In the genomic region with DNA sequence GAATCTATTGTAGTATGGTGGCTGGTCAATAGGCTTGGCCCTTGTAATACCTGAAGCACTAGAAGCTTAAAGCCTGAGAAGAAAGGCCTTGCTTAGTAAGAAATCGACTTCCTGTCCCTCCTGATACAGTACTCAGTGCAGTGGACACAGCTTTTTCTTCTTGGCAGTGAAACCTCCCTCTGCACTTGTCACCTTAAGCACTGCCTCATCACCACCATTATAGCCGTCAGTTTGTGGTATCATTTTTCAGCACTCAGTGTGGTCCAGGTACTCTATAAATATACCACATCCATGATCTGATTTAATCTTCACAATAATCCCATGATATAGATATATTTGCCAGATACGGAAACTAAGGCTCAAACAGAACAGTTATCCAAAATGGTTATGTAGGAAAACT, we compare ENCODE assay signal across 36 cellular contexts.
"Had no signal": no experiment of that assay in that cellular context is flagged by ENCODE, and none has a peak within 500 bp of the region (broad histone marks: within the 10 kb centered on the region; RNA-seq: fewer than 3 reads in every experiment).

No MANE protein-coding gene starts in this region.

- H3K27me3 Mint-ChIP-seq: activated CD8-positive, alpha-beta T cell treated with anti-CD3 and anti-CD28 coated beads for 36 hours; activated naive CD4-positive, alpha-beta T cell treated with anti-CD3 and anti-CD28 coated beads, Interleukin-2, amount 10 ng/mL, durations not matched to agents 7 days and 5 days; activated naive CD4-positive, alpha-beta T cell treated with anti-CD3 and anti-CD28 coated beads, Interleukin-2, amount 50 U/mL, for 24 hours; activated naive CD8-positive, alpha-beta T cell; activated naive CD8-positive, alpha-beta T cell treated with anti-CD3 and anti-CD28 coated beads, Interleukin-2, amount 10 ng/mL, durations not matched to agents 7 days and 5 days; brain had no signal

- H3K27me3 ChIP-seq: ascending aorta, cardiac muscle cell had no signal

- H3K36me3 Mint-ChIP-seq: activated CD4-positive, alpha-beta memory T cell treated with anti-CD3 and anti-CD28 coated beads for 36 hours; activated naive CD4-positive, alpha-beta T cell treated with anti-CD3 and anti-CD28 coated beads, Interleukin-2, amount 10 ng/mL, durations not matched to agents 7 days and 5 days; activated naive CD4-positive, alpha-beta T cell treated with anti-CD3 and anti-CD28 coated beads, Interleukin-2, amount 50 U/mL, for 24 hours; activated naive CD8-positive, alpha-beta T cell; activated naive CD8-positive, alpha-beta T cell treated with anti-CD3 and anti-CD28 coated beads, Interleukin-2, amount 10 ng/mL, durations not matched to agents 7 days and 5 days; brain had no signal

- H3K4me1 Mint-ChIP-seq: activated B cell treated with CpG ODN at 0.5 μM for 24 hours; activated CD4-positive, alpha-beta T cell treated with anti-CD3 and anti-CD28 coated beads, Interleukin-2, amount 10 ng/mL, durations not matched to agents 24 days and 14 days; activated naive CD4-positive, alpha-beta T cell treated with anti-CD3 and anti-CD28 coated beads, Interleukin-2, amount 10 ng/mL, durations not matched to agents 7 days and 5 days; activated naive CD8-positive, alpha-beta T cell treated with anti-CD3 and anti-CD28 coated beads, Interleukin-2, amount 10 ng/mL, durations not matched to agents 7 days and 5 days; activated T-helper 17 cell treated with anti-CD3 and anti-CD28 coated beads, Interleukin-2, amount 50 U/mL, for 72 hours; central memory CD8-positive, alpha-beta T cell had no signal

- H3K9me3 ChIP-seq: ascending aorta had no signal

- H3K36me3 ChIP-seq: ascending aorta had no signal

- H3K4me3 ChIP-seq: ascending aorta, cardiac muscle cell had no signal

- H3K9me3 Mint-ChIP-seq: activated B cell treated with CpG ODN at 0.5 μM for 24 hours; activated CD4-positive, alpha-beta memory T cell treated with anti-CD3 and anti-CD28 coated beads for 36 hours; activated CD4-positive, alpha-beta T cell treated with anti-CD3 and anti-CD28 coated beads, Interleukin-2, amount 10 ng/mL, durations not matched to agents 24 days and 14 days; activated CD8-positive, alpha-beta T cell treated with anti-CD3 and anti-CD28 coated beads for 36 hours; activated naive CD4-positive, alpha-beta T cell treated with anti-CD3 and anti-CD28 coated beads, Interleukin-2, amount 10 ng/mL, durations not matched to agents 7 days and 5 days; activated naive CD4-positive, alpha-beta T cell treated with anti-CD3 and anti-CD28 coated beads, Interleukin-2, amount 50 U/mL, for 24 hours; activated naive CD8-positive, alpha-beta T cell treated with anti-CD3 and anti-CD28 coated beads, Interleukin-2, amount 10 ng/mL, durations not matched to agents 7 days and 5 days; activated naive CD8-positive, alpha-beta T cell treated with anti-CD3 and anti-CD28 coated beads, Interleukin-2, amount 50 U/mL, for 24 hours; activated T-cell treated with anti-CD3 and anti-CD28 coated beads, Interleukin-2, amount 50 U/mL, for 4 hours; activated T-helper 17 cell treated with anti-CD3 and anti-CD28 coated beads, Interleukin-2, amount 50 U/mL, for 72 hours; central memory CD8-positive, alpha-beta T cell; T-helper 1 cell treated with Interleukin-12 subunit alpha and Interleukin-12 subunit beta and Interleukin-4 antibody, amounts not matched to agents 30 μg/mL and 1 μg/mL, for 36 hours; T-helper 2 cell treated with Interferon-gamma antibody and Interleukin-4, amounts not matched to agents 5 μg/mL and 100 μg/mL, for 36 hours had no signal

- ATAC-seq: activated CD8-positive, alpha-beta T cell treated with anti-CD3 and anti-CD28 coated beads for 36 hours; activated naive CD8-positive, alpha-beta T cell treated with anti-CD3 and anti-CD28 coated beads, Interleukin-2, amount 50 U/mL, for 24 hours; activated T-cell treated with anti-CD3 and anti-CD28 coated beads, Interleukin-2, amount 50 U/mL, for 4 hours; activated T-cell treated with anti-CD3 and anti-CD28 coated beads, Interleukin-2, amount 50 U/mL, for 72 hours; activated T-helper 17 cell treated with anti-CD3 and anti-CD28 coated beads, Interleukin-2, amount 50 U/mL, for 72 hours had no signal

- H3K27ac Mint-ChIP-seq: activated B cell treated with CpG ODN at 0.5 μM for 24 hours; activated CD4-positive, alpha-beta memory T cell treated with anti-CD3 and anti-CD28 coated beads for 36 hours; activated CD4-positive, alpha-beta T cell treated with anti-CD3 and anti-CD28 coated beads, Interleukin-2, amount 10 ng/mL, durations not matched to agents 24 days and 14 days; activated CD8-positive, alpha-beta T cell treated with anti-CD3 and anti-CD28 coated beads for 36 hours; activated naive CD4-positive, alpha-beta T cell treated with anti-CD3 and anti-CD28 coated beads, Interleukin-2, amount 10 ng/mL, durations not matched to agents 7 days and 5 days; activated naive CD4-positive, alpha-beta T cell treated with anti-CD3 and anti-CD28 coated beads, Interleukin-2, amount 50 U/mL, for 24 hours; activated naive CD8-positive, alpha-beta T cell; activated naive CD8-positive, alpha-beta T cell treated with anti-CD3 and anti-CD28 coated beads, Interleukin-2, amount 10 ng/mL, durations not matched to agents 7 days and 5 days; activated naive CD8-positive, alpha-beta T cell treated with anti-CD3 and anti-CD28 coated beads, Interleukin-2, amount 50 U/mL, for 24 hours; activated T-cell treated with anti-CD3 and anti-CD28 coated beads, Interleukin-2, amount 50 U/mL, for 72 hours; activated T-helper 1 cell treated with anti-CD3 and anti-CD28 coated beads, Interleukin-12 subunit alpha, Interleukin-12 subunit beta, Interleukin-2, Interleukin-4 antibody, amounts not matched to agents 30 ng/mL and 10 ng/mL and 1 ng/mL, durations not matched to agents 14 hours and 24 hours and 36 hours; activated T-helper 17 cell treated with anti-CD3 and anti-CD28 coated beads, Interleukin-2, amount 50 U/mL, for 72 hours; T-helper 1 cell treated with Interleukin-12 subunit alpha and Interleukin-12 subunit beta and Interleukin-4 antibody, amounts not matched to agents 30 μg/mL and 1 μg/mL, for 36 hours; T-helper 2 cell treated with Interferon-gamma antibody and Interleukin-4, amounts not matched to agents 5 μg/mL and 100 μg/mL, for 36 hours had no signal

- DNase-seq: activated B cell treated with CpG ODN at 0.5 μM for 24 hours; activated CD4-positive, alpha-beta memory T cell treated with anti-CD3 and anti-CD28 coated beads for 36 hours; activated CD4-positive, alpha-beta T cell treated with anti-CD3 and anti-CD28 coated beads for 4 hours; activated CD4-positive, alpha-beta T cell treated with anti-CD3 and anti-CD28 coated beads, Interleukin-2, amount 10 ng/mL, durations not matched to agents 24 days and 14 days; activated CD4-positive, alpha-beta T cell treated with anti-CD3 and anti-CD28 coated beads, Interleukin-2, amount 50 U/mL, for 1 hour; activated CD4-positive, alpha-beta T cell treated with anti-CD3 and anti-CD28 coated beads, Interleukin-2, amount 50 U/mL, for 4 hours; activated CD4-positive, CD25-positive, alpha-beta regulatory T cell treated with anti-CD3 and anti-CD28 coated beads, Interleukin-2, amount 50 U/mL, for 72 hours; activated CD8-positive, alpha-beta memory T cell treated with anti-CD3 and anti-CD28 coated beads, Interleukin-2, amount 50 U/mL, for 4 hours; activated CD8-positive, alpha-beta T cell treated with anti-CD3 and anti-CD28 coated beads for 36 hours; activated effector memory CD4-positive, alpha-beta T cell treated with anti-CD3 and anti-CD28 coated beads, Interleukin-2, amount 50 U/mL, for 16 hours; activated naive CD4-positive, alpha-beta T cell treated with anti-CD3 and anti-CD28 coated beads, Interleukin-2, amount 10 ng/mL, durations not matched to agents 7 days and 5 days; activated naive CD4-positive, alpha-beta T cell treated with Interleukin-2 at 50 U/mL for 16 hours; activated naive CD8-positive, alpha-beta T cell treated with anti-CD3 and anti-CD28 coated beads, Interleukin-2, amount 10 ng/mL, durations not matched to agents 7 days and 5 days; activated naive CD8-positive, alpha-beta T cell treated with anti-CD3 and anti-CD28 coated beads, Interleukin-2, amount 50 U/mL, for 24 hours; activated T-cell treated with anti-CD3 and anti-CD28 coated beads for 4 hours; activated T-cell treated with anti-CD3 and anti-CD28 coated beads, Interleukin-2, amount 50 U/mL, for 1 hour; activated T-cell treated with anti-CD3 and anti-CD28 coated beads, Interleukin-2, amount 50 U/mL, for 4 hours; activated T-cell treated with anti-CD3 and anti-CD28 coated beads, Interleukin-2, amount 50 U/mL, for 72 hours; amygdala; anterior cingulate cortex; caudate nucleus; cerebellar nuclear complex; T-helper 1 cell; T-helper 2 cell; T-helper 9 cell had no signal

- H3K27ac ChIP-seq: ascending aorta, cardiac muscle cell, VCaP had no signal

- H3K4me3 Mint-ChIP-seq: activated B cell treated with CpG ODN at 0.5 μM for 24 hours; activated CD4-positive, alpha-beta memory T cell treated with anti-CD3 and anti-CD28 coated beads for 36 hours; activated CD4-positive, alpha-beta T cell treated with anti-CD3 and anti-CD28 coated beads, Interleukin-2, amount 10 ng/mL, durations not matched to agents 24 days and 14 days; activated CD8-positive, alpha-beta T cell treated with anti-CD3 and anti-CD28 coated beads for 36 hours; activated naive CD4-positive, alpha-beta T cell treated with anti-CD3 and anti-CD28 coated beads, Interleukin-2, amount 10 ng/mL, durations not matched to agents 7 days and 5 days; activated naive CD4-positive, alpha-beta T cell treated with anti-CD3 and anti-CD28 coated beads, Interleukin-2, amount 50 U/mL, for 24 hours; activated naive CD8-positive, alpha-beta T cell; activated naive CD8-positive, alpha-beta T cell treated with anti-CD3 and anti-CD28 coated beads, Interleukin-2, amount 10 ng/mL, durations not matched to agents 7 days and 5 days; activated naive CD8-positive, alpha-beta T cell treated with anti-CD3 and anti-CD28 coated beads, Interleukin-2, amount 50 U/mL, for 24 hours; activated T-cell treated with anti-CD3 and anti-CD28 coated beads, Interleukin-2, amount 50 U/mL, for 4 hours; activated T-cell treated with anti-CD3 and anti-CD28 coated beads, Interleukin-2, amount 50 U/mL, for 72 hours; activated T-helper 1 cell treated with anti-CD3 and anti-CD28 coated beads, Interleukin-12 subunit alpha, Interleukin-12 subunit beta, Interleukin-2, Interleukin-4 antibody, amounts not matched to agents 30 ng/mL and 10 ng/mL and 1 ng/mL, durations not matched to agents 14 hours and 24 hours and 36 hours; activated T-helper 17 cell treated with anti-CD3 and anti-CD28 coated beads, Interleukin-2, amount 50 U/mL, for 72 hours; brain; central memory CD8-positive, alpha-beta T cell; T-helper 1 cell treated with Interleukin-12 subunit alpha and Interleukin-12 subunit beta and Interleukin-4 antibody, amounts not matched to agents 30 μg/mL and 1 μg/mL, for 36 hours; T-helper 2 cell treated with Interferon-gamma antibody and Interleukin-4, amounts not matched to agents 5 μg/mL and 100 μg/mL, for 36 hours had no signal
